In genomic region chr5:159262472-159262858, GRCh38 we compare ENCODE assay signal across 8 cellular contexts. TPM values are rescaled to one million over a fixed set of nuclear protein-coding genes. Genes with fewer than 3 reads are reported as not detected.
DNase-seq lines count a peak whose midpoint lies in the region; ATAC-seq and TF ChIP-seq lines count a peak whose summit lies in the region.

No MANE protein-coding gene starts in this region.

- H3K27me3 ChIP-seq in left ventricle myocardium inferior (ENCODE audit: low read depth) (no peaks in the 10 kb centered on the region), gastrocnemius medialis (peaks cover 0 to 4% (median 0%) of the 10 kb centered on the region in 3 donors)

- H3K9me3 Mint-ChIP-seq in activated T-helper 1 cell treated with anti-CD3 and anti-CD28 coated beads, Interleukin-12 subunit alpha, Interleukin-12 subunit beta, Interleukin-2, Interleukin-4 antibody, amounts not matched to agents 30 ng/mL and 10 ng/mL and 1 ng/mL, durations not matched to agents 14 hours and 24 hours and 36 hours: peaks cover 16% of the 10 kb centered on the region

- in situ Hi-C loops in gastrocnemius medialis (cut with MboI; ENCODE audit: low sequenced_read_pairs in 4 of 4): loop anchor here in 3 of 4 donors (5.0 to 25.0 kb wide), 4 partner anchors 55 to 108 kb away; partner anchors contain the start of gene RNF145 (in 1 of the 3)

- no peaks in the 10 kb centered on the region for H3K9me3 ChIP-seq in left ventricle myocardium inferior (replicated peaks)
- H3K9me3 ChIP-seq in gastrocnemius medialis: no peaks in the 10 kb centered on the region

- peak overlapping the region; percentile 98 for H3K27ac Mint-ChIP-seq in activated T-helper 1 cell treated with anti-CD3 and anti-CD28 coated beads, Interleukin-12 subunit alpha, Interleukin-12 subunit beta, Interleukin-2, Interleukin-4 antibody, amounts not matched to agents 30 ng/mL and 10 ng/mL and 1 ng/mL, durations not matched to agents 14 hours and 24 hours and 36 hours

- H3K4me3 ChIP-seq in left ventricle myocardium inferior: peak overlapping the region; percentile 89
- peak overlapping the region; percentile 84 to 99 (median 92) for H3K4me3 ChIP-seq in gastrocnemius medialis

- H3K27me3 Mint-ChIP-seq in activated T-helper 1 cell treated with anti-CD3 and anti-CD28 coated beads, Interleukin-12 subunit alpha, Interleukin-12 subunit beta, Interleukin-2, Interleukin-4 antibody, amounts not matched to agents 30 ng/mL and 10 ng/mL and 1 ng/mL, durations not matched to agents 14 hours and 24 hours and 36 hours (ENCODE audit: insufficient read depth): peaks cover 6% of the 10 kb centered on the region

- peaks cover 30% of the 10 kb centered on the region for H3K36me3 Mint-ChIP-seq in activated T-helper 1 cell treated with anti-CD3 and anti-CD28 coated beads, Interleukin-12 subunit alpha, Interleukin-12 subunit beta, Interleukin-2, Interleukin-4 antibody, amounts not matched to agents 30 ng/mL and 10 ng/mL and 1 ng/mL, durations not matched to agents 14 hours and 24 hours and 36 hours (ENCODE audit: low read depth)

- peaks cover 21% of the 10 kb centered on the region for H3K4me1 Mint-ChIP-seq in activated T-helper 1 cell treated with anti-CD3 and anti-CD28 coated beads, Interleukin-12 subunit alpha, Interleukin-12 subunit beta, Interleukin-2, Interleukin-4 antibody, amounts not matched to agents 30 ng/mL and 10 ng/mL and 1 ng/mL, durations not matched to agents 14 hours and 24 hours and 36 hours (ENCODE audit: low read depth)

- H3K4me1 ChIP-seq in left ventricle myocardium inferior: peaks cover 33% of the 10 kb centered on the region
- H3K4me1 ChIP-seq in gastrocnemius medialis: peaks cover 19 to 20% of the 10 kb centered on the region in 2 donors

- peak overlapping the region; percentile 96 for H3K4me3 Mint-ChIP-seq in activated T-helper 1 cell treated with anti-CD3 and anti-CD28 coated beads, Interleukin-12 subunit alpha, Interleukin-12 subunit beta, Interleukin-2, Interleukin-4 antibody, amounts not matched to agents 30 ng/mL and 10 ng/mL and 1 ng/mL, durations not matched to agents 14 hours and 24 hours and 36 hours

- DNase-seq in activated T-helper 1 cell treated with anti-CD3 and anti-CD28 coated beads, Interleukin-12 subunit alpha, Interleukin-12 subunit beta, Interleukin-2, Interleukin-4 antibody, amounts not matched to agents 30 ng/mL and 10 ng/mL and 1 ng/mL, durations not matched to agents 14 hours and 24 hours and 36 hours (ENCODE audit: low spot score): no peak
- DNase-seq in left ventricle myocardium inferior (no peak), gastrocnemius medialis (no peak), NCI-H1694 (lab: John Stamatoyannopoulos, UW) (no peak), middle frontal gyrus (ENCODE audit: extremely low spot score, low spot score) (no peak)

- H3K36me3 ChIP-seq in left ventricle myocardium inferior (no peaks in the 10 kb centered on the region), gastrocnemius medialis (no peaks in the 10 kb centered on the region)

- no peak for TF ChIP-seq POLR2A in gastrocnemius medialis (IDR thresholded peaks at IDR 0.05)

- peak overlapping the region; percentile 82 for H3K27ac ChIP-seq in C4-2B
- H3K27ac ChIP-seq in left ventricle myocardium inferior (replicated peaks): peak overlapping the region; percentile 94
- peak overlapping the region; percentile 89 to 94 (median 90) for H3K27ac ChIP-seq in gastrocnemius medialis

- ATAC-seq in GM19372 (IDR thresholded peaks at IDR 0.05; ENCODE audit: low read depth, unreplicated experiment) (peak; percentile 3), HG03565 (IDR thresholded peaks at IDR 0.05; ENCODE audit: unreplicated experiment) (peak; percentile 2), gastrocnemius medialis (no peak)

- intact Hi-C loops in activated T-helper 1 cell treated with anti-CD3 and anti-CD28 coated beads, Interleukin-12 subunit alpha, Interleukin-12 subunit beta, Interleukin-2, Interleukin-4 antibody, amounts not matched to agents 30 ng/mL and 10 ng/mL and 1 ng/mL, durations not matched to agents 14 hours and 24 hours and 36 hours (cut with micrococcal nuclease): loop anchor here (1.0 to 5.0 kb wide), 4 partner anchors 74 to 1530 kb away; partner anchors contain the start of gene THG1L
- intact Hi-C loops in left ventricle myocardium inferior (cut with micrococcal nuclease): loop anchor here (10.0 kb wide), 2 partner anchors 48 to 108 kb away; no protein-coding TSS in a partner anchor
- intact Hi-C loops in gastrocnemius medialis (cut with DNase I; ENCODE audit: low total_unique reads): loop anchor here (2.0 kb wide), 2 partner anchors 106 to 746 kb away; partner anchors contain the start of gene TTC1

- TF ChIP-seq CTCF in C4-2B (conservative IDR thresholded peaks at IDR 0.05): no peak
- no peak for TF ChIP-seq CTCF in left ventricle myocardium inferior (IDR thresholded peaks at IDR 0.05; ENCODE audit: borderline replicate concordance)
- TF ChIP-seq CTCF in gastrocnemius medialis (IDR thresholded peaks at IDR 0.05 in 4 of 5, conservative IDR thresholded peaks at IDR 0.05 in 1 of 5): no peak

RNA-seq across cellular contexts. Expression of gene UBLCP1, which starts 0.6 kb away (rescaled TPM):
- 30.8 and 32.3 TPM in 2 replicates for total RNA-seq in activated T-helper 1 cell treated with anti-CD3 and anti-CD28 coated beads, Interleukin-12 subunit alpha, Interleukin-12 subunit beta, Interleukin-2, Interleukin-4 antibody, amounts not matched to agents 30 ng/mL and 10 ng/mL and 1 ng/mL, durations not matched to agents 14 hours and 24 hours and 36 hours
- 15.9 TPM for total RNA-seq in left ventricle myocardium inferior
- 10 to 100 TPM; 11.1 to 16.0 (median 14.3) TPM for total RNA-seq in gastrocnemius medialis

RNA-seq across cellular contexts. Expression of gene RNF145, which starts 53.1 kb away (rescaled TPM):
- 179 TPM in 2 replicates for total RNA-seq in activated T-helper 1 cell treated with anti-CD3 and anti-CD28 coated beads, Interleukin-12 subunit alpha, Interleukin-12 subunit beta, Interleukin-2, Interleukin-4 antibody, amounts not matched to agents 30 ng/mL and 10 ng/mL and 1 ng/mL, durations not matched to agents 14 hours and 24 hours and 36 hours
- total RNA-seq in left ventricle myocardium inferior: 18.0 TPM
- total RNA-seq in gastrocnemius medialis: 10 to 100 TPM in 2 of 4 donors, 1 to 10 TPM in 2; 6.7 to 20.8 (median 9.7) TPM

Comparison
In these comparisons a context has a peak if more than half of its experiments do, and no peak if none do; other contexts are left out.
1. ATAC-seq: peak in GM19372 (single experiment) and HG03565 (single experiment); none in gastrocnemius medialis (0 of 2).
2. Peak in every context shown above with its lines, with median percentiles within 50 percentile points of each other: H3K27ac ChIP-seq.